21 cellular contexts compared by ENCODE assay signal in the genomic region with DNA sequence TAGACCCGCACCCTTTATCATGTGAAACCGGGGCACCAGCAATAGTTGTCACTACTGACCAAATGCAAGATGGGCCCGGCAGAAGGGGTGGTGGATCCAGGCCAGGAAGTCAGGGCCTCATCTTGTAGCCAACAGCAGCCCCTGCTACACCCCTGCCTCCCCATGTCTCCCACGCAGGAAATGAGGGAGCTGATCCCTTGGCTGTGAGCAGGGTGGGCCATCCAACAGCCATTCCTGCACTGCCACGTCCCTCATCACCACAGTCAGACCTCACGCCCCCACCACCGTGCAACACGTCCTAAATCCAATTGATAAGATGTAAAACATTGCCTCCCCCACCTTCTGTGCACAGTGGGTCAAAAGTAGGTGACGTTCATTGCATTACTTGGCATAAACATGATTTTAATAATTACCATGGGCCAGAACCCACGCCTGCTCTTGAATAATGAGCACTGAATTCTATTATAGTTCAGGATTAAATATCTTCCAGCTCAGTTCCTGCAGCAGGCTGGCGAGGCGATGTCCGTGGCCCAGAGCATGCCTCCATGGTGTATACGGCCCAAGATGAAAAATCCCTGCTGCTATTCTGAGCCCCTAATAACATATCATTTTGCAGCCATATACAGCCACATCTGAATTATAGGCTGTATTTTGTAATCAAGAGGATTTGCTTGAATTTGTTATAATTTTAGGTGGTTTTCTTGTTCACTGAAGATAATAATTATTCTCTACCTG.
"Had no signal": no experiment of that assay in that cellular context is flagged by ENCODE, and none has a peak within 500 bp of the region (broad histone marks: within the 10 kb centered on the region; RNA-seq: fewer than 3 reads in every experiment).

No MANE protein-coding gene starts in this region.

- H3K9ac ChIP-seq: SK-N-SH had no signal

- H3K4me3 ChIP-seq: MG63 had no signal

- DNase-seq: IMR-90, Karpas-422, KG1, MG63, NCI-H1092, NCI-H1105 treated with DMSO at 0.1 percent for 48 hours, NCI-H1417 treated with DMSO at 0.1 percent for 48 hours, NCI-H146, NCI-H1694 treated with DMSO at 0.1 percent for 48 hours, NCI-H1930, NCI-H2081, NCI-H2107, NCI-H2227 treated with DMSO at 0.1 percent for 48 hours, NCI-H524, NCI-H69, NCI-H774, RPMI8226, SHP77, SK-N-SH had no signal

- FAIRE-seq: HepG2, RCC 7860 had no signal

- H3K27me3 ChIP-seq: MG63 had no signal

- H3K4me2 ChIP-seq: SK-N-SH had no signal

- ATAC-seq: HepG2 had no signal

- H3K9me3 ChIP-seq: MG63, SK-N-SH had no signal

- H3K36me3 ChIP-seq: MG63 had no signal
